ENCODE assay signal across 1 cellular context in genomic region chr5:1881273-1881586, GRCh38.
TF ChIP-seq lines count a peak whose summit lies in the region.

No MANE protein-coding gene starts in this region.

TF ChIP-seq in HEK293, 187 proteins besides CTCF, POLR2A, EP300 and RAD21 (continued from another document):
- TF ChIP-seq PATZ1 (tag by site-specific recombination; IDR thresholded peaks at IDR 0.05): peak; percentile 28; the same call in 1 of the 2 replicates
- TF ChIP-seq HIC1 (tag by site-specific recombination; IDR thresholded peaks at IDR 0.05): no peak
- TF ChIP-seq ZNF398 (tag by site-specific recombination; IDR thresholded peaks at IDR 0.05): peak; percentile 88
- TF ChIP-seq ZEB2 (tag by site-specific recombination; IDR thresholded peaks at IDR 0.05): 0 out of 2 replicates have a peak, but pooled peaks have one; percentile 40
- TF ChIP-seq EGR2 (tag by site-specific recombination; IDR thresholded peaks at IDR 0.05; ENCODE audit: low read depth): peak; percentile 80
- peak; percentile 78 for TF ChIP-seq SP3 (tag by site-specific recombination; IDR thresholded peaks at IDR 0.05)
- no peak for TF ChIP-seq ZBTB8A (tag by site-specific recombination; IDR thresholded peaks at IDR 0.05)
- TF ChIP-seq ZNF335 (tag by site-specific recombination; conservative IDR thresholded peaks at IDR 0.05): 0 out of 2 replicates have a peak, but pooled peaks have one; percentile 20
- TF ChIP-seq ZNF692 (tag by site-specific recombination; IDR thresholded peaks at IDR 0.05): 0 out of 2 replicates have a peak, but pooled peaks have one; percentile 18
- TF ChIP-seq ZNF433 (tag by site-specific recombination; IDR thresholded peaks at IDR 0.05; ENCODE audit: low read depth): no peak
- no peak for TF ChIP-seq SCRT1 (tag by site-specific recombination; IDR thresholded peaks at IDR 0.05; ENCODE audit: borderline replicate concordance)
- peak; percentile 61 for TF ChIP-seq SP7 (tag by site-specific recombination; IDR thresholded peaks at IDR 0.05)
- peak; percentile 77 for TF ChIP-seq WT1 (tag by site-specific recombination; IDR thresholded peaks at IDR 0.05)
